ENCODE assay signal across 1 cellular context in genomic region chr10:35364808-35365207, GRCh38.
TF ChIP-seq lines count a peak whose summit lies in the region.

No MANE protein-coding gene starts in this region.

TF ChIP-seq in HepG2, 621 proteins besides CTCF, POLR2A, EP300 and RAD21 (continued from another document):
- TF ChIP-seq, protein P1, sequence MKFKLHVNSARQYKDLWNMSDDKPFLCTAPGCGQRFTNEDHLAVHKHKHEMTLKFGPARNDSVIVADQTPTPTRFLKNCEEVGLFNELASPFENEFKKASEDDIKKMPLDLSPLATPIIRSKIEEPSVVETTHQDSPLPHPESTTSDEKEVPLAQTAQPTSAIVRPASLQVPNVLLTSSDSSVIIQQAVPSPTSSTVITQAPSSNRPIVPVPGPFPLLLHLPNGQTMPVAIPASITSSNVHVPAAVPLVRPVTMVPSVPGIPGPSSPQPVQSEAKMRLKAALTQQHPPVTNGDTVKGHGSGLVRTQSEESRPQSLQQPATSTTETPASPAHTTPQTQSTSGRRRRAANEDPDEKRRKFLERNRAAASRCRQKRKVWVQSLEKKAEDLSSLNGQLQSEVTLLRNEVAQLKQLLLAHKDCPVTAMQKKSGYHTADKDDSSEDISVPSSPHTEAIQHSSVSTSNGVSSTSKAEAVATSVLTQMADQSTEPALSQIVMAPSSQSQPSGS (CRISPR knock-in tag; IDR thresholded peaks at IDR 0.05), result 0 out of 2 replicates have a peak, but pooled peaks have one; percentile 41
- TF ChIP-seq MIER3 (CRISPR knock-in tag; IDR thresholded peaks at IDR 0.05; ENCODE audit: borderline replicate concordance), result peak; percentile 77; the same call in 1 of the 2 replicates
- no peak for TF ChIP-seq BRCA1 (CRISPR knock-in tag; IDR thresholded peaks at IDR 0.05)
- TF ChIP-seq NFIC (IDR thresholded peaks at IDR 0.05; ENCODE audit: low read length), result peak; percentile 95; the same call in 1 of the 2 replicates
- 0 out of 2 replicates have a peak, but pooled peaks have one; percentile 46 for TF ChIP-seq HBP1 (CRISPR knock-in tag; IDR thresholded peaks at IDR 0.05; ENCODE audit: low read depth)
- no peak for TF ChIP-seq SETDB1 (CRISPR knock-in tag; IDR thresholded peaks at IDR 0.05; ENCODE audit: borderline replicate concordance)
- no peak for TF ChIP-seq ATRX (CRISPR knock-in tag; IDR thresholded peaks at IDR 0.05; ENCODE audit: borderline replicate concordance)
- TF ChIP-seq NR2C2 (CRISPR knock-in tag; IDR thresholded peaks at IDR 0.05; ENCODE audit: borderline replicate concordance), result peak; percentile 50; the same call in 1 of the 2 replicates
- no peak for TF ChIP-seq PBX2 (CRISPR knock-in tag; IDR thresholded peaks at IDR 0.05)
- TF ChIP-seq NR2F6 (IDR thresholded peaks at IDR 0.05), result no peak
- TF ChIP-seq NR2F6 (CRISPR knock-in tag; IDR thresholded peaks at IDR 0.05), result peak; percentile 48; the same call in 1 of the 2 replicates
- TF ChIP-seq SALL2 (CRISPR knock-in tag; IDR thresholded peaks at IDR 0.05), result no peak
- peak in 1 of 2 experiments; percentile 25; a peak in 1 of 4 replicates for TF ChIP-seq NR2F1 (CRISPR knock-in tag; IDR thresholded peaks at IDR 0.05)
- TF ChIP-seq, protein P2, sequence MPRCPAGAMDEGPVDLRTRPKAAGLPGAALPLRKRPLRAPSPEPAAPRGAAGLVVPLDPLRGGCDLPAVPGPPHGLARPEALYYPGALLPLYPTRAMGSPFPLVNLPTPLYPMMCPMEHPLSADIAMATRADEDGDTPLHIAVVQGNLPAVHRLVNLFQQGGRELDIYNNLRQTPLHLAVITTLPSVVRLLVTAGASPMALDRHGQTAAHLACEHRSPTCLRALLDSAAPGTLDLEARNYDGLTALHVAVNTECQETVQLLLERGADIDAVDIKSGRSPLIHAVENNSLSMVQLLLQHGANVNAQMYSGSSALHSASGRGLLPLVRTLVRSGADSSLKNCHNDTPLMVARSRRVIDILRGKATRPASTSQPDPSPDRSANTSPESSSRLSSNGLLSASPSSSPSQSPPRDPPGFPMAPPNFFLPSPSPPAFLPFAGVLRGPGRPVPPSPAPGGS (CRISPR knock-in tag; IDR thresholded peaks at IDR 0.05), result no peak
- TF ChIP-seq SMC3 (IDR thresholded peaks at IDR 0.05; ENCODE audit: low read length), result peak; percentile 18; the same call in 1 of the 2 replicates
- TF ChIP-seq ZSCAN22 (CRISPR knock-in tag; IDR thresholded peaks at IDR 0.05), result no peak
- peak; percentile 79 for TF ChIP-seq ZGPAT (CRISPR knock-in tag; IDR thresholded peaks at IDR 0.05)
- TF ChIP-seq, protein P3, sequence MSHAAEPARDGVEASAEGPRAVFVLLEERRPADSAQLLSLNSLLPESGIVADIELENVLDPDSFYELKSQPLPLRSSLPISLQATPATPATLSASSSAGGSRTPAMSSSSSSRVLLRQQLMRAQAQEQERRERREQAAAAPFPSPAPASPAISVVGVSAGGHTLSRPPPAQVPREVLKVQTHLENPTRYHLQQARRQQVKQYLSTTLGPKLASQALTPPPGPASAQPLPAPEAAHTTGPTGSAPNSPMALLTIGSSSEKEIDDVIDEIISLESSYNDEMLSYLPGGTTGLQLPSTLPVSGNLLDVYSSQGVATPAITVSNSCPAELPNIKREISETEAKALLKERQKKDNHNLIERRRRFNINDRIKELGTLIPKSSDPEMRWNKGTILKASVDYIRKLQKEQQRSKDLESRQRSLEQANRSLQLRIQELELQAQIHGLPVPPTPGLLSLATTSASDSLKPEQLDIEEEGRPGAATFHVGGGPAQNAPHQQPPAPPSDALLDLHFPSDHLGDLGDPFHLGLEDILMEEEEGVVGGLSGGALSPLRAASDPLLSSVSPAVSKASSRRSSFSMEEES (CRISPR knock-in tag; IDR thresholded peaks at IDR 0.05), result peak; percentile 24; the same call in 1 of the 2 replicates
- peak; percentile 90 for TF ChIP-seq TEAD3 (CRISPR knock-in tag; optimal IDR thresholded peaks at IDR 0.05; ENCODE audit: borderline replicate concordance)
- peak; percentile 78; the same call in 1 of the 2 replicates for TF ChIP-seq ZMYM4 (CRISPR knock-in tag; IDR thresholded peaks at IDR 0.05)
- 0 out of 2 replicates have a peak, but pooled peaks have one; percentile 38 for TF ChIP-seq ZNF24 (IDR thresholded peaks at IDR 0.05)
- TF ChIP-seq, protein P4, sequence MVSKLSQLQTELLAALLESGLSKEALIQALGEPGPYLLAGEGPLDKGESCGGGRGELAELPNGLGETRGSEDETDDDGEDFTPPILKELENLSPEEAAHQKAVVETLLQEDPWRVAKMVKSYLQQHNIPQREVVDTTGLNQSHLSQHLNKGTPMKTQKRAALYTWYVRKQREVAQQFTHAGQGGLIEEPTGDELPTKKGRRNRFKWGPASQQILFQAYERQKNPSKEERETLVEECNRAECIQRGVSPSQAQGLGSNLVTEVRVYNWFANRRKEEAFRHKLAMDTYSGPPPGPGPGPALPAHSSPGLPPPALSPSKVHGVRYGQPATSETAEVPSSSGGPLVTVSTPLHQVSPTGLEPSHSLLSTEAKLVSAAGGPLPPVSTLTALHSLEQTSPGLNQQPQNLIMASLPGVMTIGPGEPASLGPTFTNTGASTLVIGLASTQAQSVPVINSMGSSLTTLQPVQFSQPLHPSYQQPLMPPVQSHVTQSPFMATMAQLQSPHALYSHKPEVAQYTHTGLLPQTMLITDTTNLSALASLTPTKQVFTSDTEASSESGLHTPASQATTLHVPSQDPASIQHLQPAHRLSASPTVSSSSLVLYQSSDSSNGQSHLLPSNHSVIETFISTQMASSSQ (IDR thresholded peaks at IDR 0.05; ENCODE audit: low read depth), result peak; percentile 37; the same call in 1 of the 2 replicates
- TF ChIP-seq, protein P4 (CRISPR knock-in tag; IDR thresholded peaks at IDR 0.05; ENCODE audit: borderline replicate concordance), result no peak
